10 cellular contexts compared by ENCODE assay signal in genomic region chr16:48538746-48539484, GRCh38.
DNase-seq lines count a peak whose midpoint lies in the region; ATAC-seq and TF ChIP-seq lines count a peak whose summit lies in the region.
"Had no signal": no experiment of that assay in that cellular context is flagged by ENCODE, and none has a peak within 500 bp of the region (broad histone marks: within the 10 kb centered on the region; RNA-seq: fewer than 3 reads in every experiment).

No MANE protein-coding gene starts in this region.

- H4K20me1 ChIP-seq in OCI-LY3 (ENCODE audit: insufficient read depth, low read length) (no peaks in the 10 kb centered on the region), OCI-LY7 (ENCODE audit: insufficient read depth, low read length) (no peaks in the 10 kb centered on the region)

- no TSS peak for BruUV-seq in Calu3 (replicated peaks; lab: Mats Ljungman, UMichigan)
- no TSS peak for BruUV-seq in OCI-LY7 (replicated peaks; lab: Mats Ljungman, UMichigan)

- intact Hi-C loops in Calu3 (cut with micrococcal nuclease; ENCODE audit: unreplicated experiment) (loop anchor here (1.0 kb wide), 1 partner anchor 84 kb away; no protein-coding TSS in a partner anchor), prostate gland (cut with DNase I) (loop anchor here (5.0 to 10.0 kb wide), 5 partner anchors 37 to 294 kb away; partner anchors contain the start of genes ABCC11, LONP2, N4BP1 and SIAH1), OCI-LY7 (cut with micrococcal nuclease; ENCODE audit: unreplicated experiment) (no loop called here)

- peak; percentile 76 for TF ChIP-seq CTCF in Calu3 (IDR thresholded peaks at IDR 0.05; ENCODE audit: unreplicated experiment)
- 0 out of 2 replicates have a peak, but pooled peaks have one; percentile 18 for TF ChIP-seq CTCF in OCI-LY3 (IDR thresholded peaks at IDR 0.05; ENCODE audit: low read depth, low read length)
- TF ChIP-seq CTCF in prostate gland (IDR thresholded peaks at IDR 0.05), result peak in 1 of 4 experiments; percentile 25
- no peak for TF ChIP-seq CTCF in OCI-LY7 (conservative IDR thresholded peaks at IDR 0.05; ENCODE audit: low read length)

- H3K27ac ChIP-seq in OCI-LY3 (ENCODE audit: low read length), result no peak overlapping the region
- peak overlapping the region; percentile 74 for H3K27ac ChIP-seq in epithelial cell of prostate
- peak overlapping the region; percentile 75 to 79 for H3K27ac ChIP-seq in prostate gland
- H3K27ac ChIP-seq in OCI-LY7 (ENCODE audit: low read depth, low read length, poor library complexity, severe bottlenecking), result no peak overlapping the region

- no peaks in the 10 kb centered on the region for H3K4me1 Mint-ChIP-seq in Calu3 (ENCODE audit: low read depth, unreplicated experiment)

- no peaks in the 10 kb centered on the region for H3K9me3 Mint-ChIP-seq in Calu3 (ENCODE audit: low read depth, unreplicated experiment)

- H3K4me2 ChIP-seq in OCI-LY3 (ENCODE audit: low read length), result no peak overlapping the region
- H3K4me2 ChIP-seq in OCI-LY7 (ENCODE audit: low read length), result no peak overlapping the region

- no peak overlapping the region for H3K9ac ChIP-seq in OCI-LY3 (ENCODE audit: low read length)

- WGBS in prostate gland, result 79% methylated on average over 15 of the region's 15 CpGs

- ATAC-seq in HG02763 (IDR thresholded peaks at IDR 0.05; ENCODE audit: unreplicated experiment), result no peak
- no peak for ATAC-seq in GM18907 (IDR thresholded peaks at IDR 0.05; ENCODE audit: unreplicated experiment)

- H3K9me2 ChIP-seq in OCI-LY7 (ENCODE audit: insufficient read depth, low read length), result no peaks in the 10 kb centered on the region

- H3K27ac Mint-ChIP-seq in Calu3 (ENCODE audit: unreplicated experiment), result peak overlapping the region; percentile 45

- H3K4me1 ChIP-seq in OCI-LY3 (ENCODE audit: low read length) (peaks cover 32% of the 10 kb centered on the region), prostate gland (replicated peaks) (peaks cover 8% of the 10 kb centered on the region), OCI-LY7 (ENCODE audit: insufficient read depth, low read length, poor library complexity, severe bottlenecking) (peaks cover 4% of the 10 kb centered on the region)

- H3K27me3 ChIP-seq in OCI-LY3 (ENCODE audit: low read depth, low read length) (no peaks in the 10 kb centered on the region), prostate gland (replicated peaks; ENCODE audit: insufficient read depth) (no peaks in the 10 kb centered on the region)

- H2AFZ ChIP-seq in OCI-LY3 (ENCODE audit: low read depth, low read length) (no peak overlapping the region), OCI-LY7 (ENCODE audit: low read length) (no peak overlapping the region)

- no peaks in the 10 kb centered on the region for H3K27me3 Mint-ChIP-seq in Calu3 (ENCODE audit: unreplicated experiment)

- no peak overlapping the region for H3K4me3 Mint-ChIP-seq in Calu3 (ENCODE audit: low read depth, unreplicated experiment)

- H3K4me3 ChIP-seq in OCI-LY3 (ENCODE audit: low read length), result no peak overlapping the region
- H3K4me3 ChIP-seq in prostate gland, result no peak overlapping the region
- no peak overlapping the region for H3K4me3 ChIP-seq in OCI-LY7 (ENCODE audit: low read depth, low read length, poor library complexity, severe bottlenecking)

- POLR2A ChIA-PET in OCI-LY7 (lab: Charles Lee), result no interaction called here

- H3K9me3 ChIP-seq in OCI-LY3 (ENCODE audit: insufficient read depth, low read length) (no peaks in the 10 kb centered on the region), prostate gland (no peaks in the 10 kb centered on the region), OCI-LY7 (ENCODE audit: low read length) (no peaks in the 10 kb centered on the region)

- H3K36me3 ChIP-seq in OCI-LY3 (replicated peaks; ENCODE audit: low read depth, low read length) (peaks cover 9% of the 10 kb centered on the region), prostate gland (no peaks in the 10 kb centered on the region), OCI-LY7 (ENCODE audit: insufficient read depth, low read length) (peaks cover 2% of the 10 kb centered on the region; the same call in 1 of the 2 replicates)

- H3K79me2 ChIP-seq in OCI-LY3 (ENCODE audit: low read length), result no peaks in the 10 kb centered on the region
- no peaks in the 10 kb centered on the region for H3K79me2 ChIP-seq in OCI-LY7 (ENCODE audit: insufficient read depth, low read depth, low read length)

- peak; percentile 55 for DNase-seq in Calu3
- DNase-seq in epithelial cell of prostate (ENCODE audit: low read depth, low spot score), result no peak
- DNase-seq in prostate gland (ENCODE audit: low spot score), result no peak
- DNase-seq in OCI-LY7 (ENCODE audit: low spot score), result no peak
- no peak for DNase-seq in GF-D8 (lab: John Stamatoyannopoulos, UW)
- DNase-seq: NCI-H2029 treated with DMSO at 0.1 percent for 48 hours, T-helper 9 cell had no signal

- CTCF ChIA-PET in Calu3 (lab: Charles Lee) (interaction anchor here (0.8 kb wide), 1 partner anchor 84 kb away, joined by 6 read pairs; no protein-coding TSS in a partner anchor), OCI-LY7 (lab: Charles Lee; ENCODE audit: unreplicated experiment) (no interaction called here)

- peaks cover 27% of the 10 kb centered on the region for H3K36me3 Mint-ChIP-seq in Calu3 (ENCODE audit: insufficient read depth, unreplicated experiment)

- TF ChIP-seq POLR2A in prostate gland (IDR thresholded peaks at IDR 0.05), result no peak

Comparison
In these comparisons a context has a peak if more than half of its experiments do, and no peak if none do; other contexts are left out.
1. H3K27ac ChIP-seq: peak in epithelial cell of prostate (single experiment) and prostate gland (2 of 2); none in OCI-LY3 (single experiment) and OCI-LY7 (single experiment).